10 cellular contexts compared by ENCODE assay signal in genomic region chr5:115575167-115576070, GRCh38. TPM values are rescaled to one million over a fixed set of nuclear protein-coding genes. Genes with fewer than 3 reads are reported as not detected.
DNase-seq lines count a peak whose midpoint lies in the region; ATAC-seq and TF ChIP-seq lines count a peak whose summit lies in the region.
"Had no signal": no experiment of that assay in that cellular context is flagged by ENCODE, and none has a peak within 500 bp of the region (broad histone marks: within the 10 kb centered on the region; RNA-seq: fewer than 3 reads in every experiment).

No MANE protein-coding gene starts in this region.

- ATAC-seq in GM21526 (IDR thresholded peaks at IDR 0.05; ENCODE audit: low FRiP score, unreplicated experiment) (peak; percentile 48), HG02840 (IDR thresholded peaks at IDR 0.05; ENCODE audit: low FRiP score, unreplicated experiment) (no peak)

- no peaks in the 10 kb centered on the region for H3K4me1 ChIP-seq in BE2C

- H3K4me3 ChIP-seq in BE2C (ENCODE audit: low read depth, low read length): no peak overlapping the region
- H3K4me3 ChIP-seq: BLaER1 treated with 17β-estradiol and CSF1 and Interleukin-3, amounts not matched to agents 10 nM and 100 nM; SJCRH30 had no signal

- H3K27me3 ChIP-seq in BE2C: no peaks in the 10 kb centered on the region
- H3K27me3 ChIP-seq: BLaER1 treated with 17β-estradiol and CSF1 and Interleukin-3, amounts not matched to agents 10 nM and 100 nM; SJCRH30 had no signal

- no peak for TF ChIP-seq CTCF in BE2C (IDR thresholded peaks at IDR 0.05; ENCODE audit: low read depth, low read length)

- H3K36me3 ChIP-seq in BE2C: no peaks in the 10 kb centered on the region
- H3K36me3 ChIP-seq: SJCRH30 had no signal

- no peaks in the 10 kb centered on the region for H3K9me3 ChIP-seq in BE2C
- H3K9me3 ChIP-seq: SJCRH30 had no signal

- DNase-seq in COLO829 (ENCODE audit: low spot score) (peak; percentile 22), NCI-H226 (peak; percentile 41), germinal center (ENCODE audit: low spot score) (peak; percentile 37), NCI-H2227 treated with DMSO at 0.1 percent for 48 hours (lab: John Stamatoyannopoulos, UW) (no peak), NCI-H2196 (lab: John Stamatoyannopoulos, UW; ENCODE audit: unreplicated experiment) (no peak), BE2C (no peak)

RNA-seq across cellular contexts. Expression of gene TICAM2, which starts 26.9 kb away (rescaled TPM):
- not detected for polyA plus RNA-seq in BE2C (2012; ENCODE audit: insufficient read depth, insufficient read length, low read depth)

RNA-seq across cellular contexts. Expression of gene FEM1C, which starts 30.8 kb away (rescaled TPM):
- 4.8 TPM for polyA plus RNA-seq in BE2C (2012; ENCODE audit: insufficient read depth, insufficient read length, low read depth)

RNA-seq across cellular contexts. Expression of gene TMED7, which starts 50.4 kb away (rescaled TPM):
- 69.5 TPM for polyA plus RNA-seq in BE2C (2012; ENCODE audit: insufficient read depth, insufficient read length, low read depth)

Comparison
In these comparisons a context has a peak if more than half of its experiments do, and no peak if none do; other contexts are left out.
1. DNase-seq: peak in COLO829 (single experiment), NCI-H226 (single experiment) and germinal center (single experiment); none in NCI-H2227 treated with DMSO at 0.1 percent for 48 hours (single experiment), NCI-H2196 (single experiment) and BE2C (single experiment).